Comparison of ENCODE assay signal across 25 cellular contexts in the genomic region with DNA sequence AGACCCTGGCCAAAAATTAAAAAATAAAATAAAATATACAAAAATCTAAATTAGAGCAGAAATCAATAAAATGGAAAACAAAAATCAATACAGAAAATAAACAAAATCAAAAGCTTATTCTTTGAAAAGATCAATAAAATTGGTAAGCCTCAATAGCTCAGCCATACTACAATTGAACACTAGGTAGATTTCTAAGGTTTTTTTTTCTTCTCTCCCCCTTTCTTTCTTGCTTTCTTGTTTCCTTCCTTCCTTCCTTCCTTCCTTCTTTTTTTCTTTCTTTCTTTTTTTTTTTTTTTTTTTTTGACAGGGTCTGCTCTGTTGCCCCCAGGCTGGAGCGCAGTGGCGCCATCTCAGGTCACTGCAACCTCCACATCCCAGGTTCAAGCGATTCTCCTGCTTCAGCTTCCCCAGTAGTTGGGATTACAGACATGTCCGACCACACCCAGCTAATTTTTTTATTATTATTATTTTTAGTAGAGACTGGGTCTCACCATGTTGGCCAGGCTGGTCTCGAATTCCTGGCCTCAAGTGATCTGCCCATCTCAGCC.
"Had no signal": no experiment of that assay in that cellular context is flagged by ENCODE, and none has a peak within 500 bp of the region (broad histone marks: within the 10 kb centered on the region; RNA-seq: fewer than 3 reads in every experiment).

No MANE protein-coding gene starts in this region.

- H3K9me3 ChIP-seq: esophagus muscularis mucosa, mucosa of descending colon, spleen had no signal

- H3K4me1 ChIP-seq: esophagus muscularis mucosa, spleen, tibial nerve had no signal

- H3K4me1 Mint-ChIP-seq: activated naive CD8-positive, alpha-beta T cell treated with anti-CD3 and anti-CD28 coated beads, Interleukin-2, amount 50 U/mL, for 24 hours; activated T-helper 17 cell treated with anti-CD3 and anti-CD28 coated beads, Interleukin-2, amount 50 U/mL, for 72 hours had no signal

- DNase-seq: activated CD4-positive, alpha-beta T cell treated with anti-CD3 and anti-CD28 coated beads, Interleukin-2, amount 50 U/mL, for 1 hour; activated CD8-positive, alpha-beta T cell treated with anti-CD3 and anti-CD28 coated beads for 36 hours; activated gamma-delta T cell treated with Interleukin-2 at 50 U/mL for 16 hours; activated naive CD8-positive, alpha-beta T cell treated with anti-CD3 and anti-CD28 coated beads, Interleukin-2, amount 50 U/mL, for 24 hours; activated T-cell treated with anti-CD3 and anti-CD28 coated beads, Interleukin-2, amount 50 U/mL, for 4 hours; amygdala; caudate nucleus; cortex of kidney; foreskin keratinocyte; islet precursor cell; left ventricle myocardium superior; mucosa of descending colon; posterior cingulate gyrus; right cardiac atrium; spleen; stimulated activated naive CD4-positive, alpha-beta T cell treated with Interleukin-2 at 50 U/mL for 16 hours; T-helper 9 cell had no signal

- H3K27ac ChIP-seq: esophagus muscularis mucosa, foreskin keratinocyte, spleen, tibial nerve, VCaP had no signal

- H3K4me3 ChIP-seq: esophagus muscularis mucosa, mucosa of descending colon, spleen, tibial nerve had no signal

- H3K9me3 Mint-ChIP-seq: activated T-helper 17 cell treated with anti-CD3 and anti-CD28 coated beads, Interleukin-2, amount 50 U/mL, for 72 hours; natural killer cell treated with Interleukin-12 subunit alpha and Interleukin-12 subunit beta and Interleukin-15 and Interleukin-18, amount 100 ng/mL, for 72 hours had no signal

- FAIRE-seq: TTC549 had no signal

- ATAC-seq: activated CD4-positive, CD25-positive, alpha-beta regulatory T cell treated with anti-CD3 and anti-CD28 coated beads, Interleukin-2, amount 50 U/mL, for 24 hours; activated CD8-positive, alpha-beta T cell treated with anti-CD3 and anti-CD28 coated beads for 36 hours; activated naive CD8-positive, alpha-beta T cell treated with anti-CD3 and anti-CD28 coated beads, Interleukin-2, amount 50 U/mL, for 24 hours; activated T-cell treated with anti-CD3 and anti-CD28 coated beads, Interleukin-2, amount 50 U/mL, for 4 hours; activated T-helper 17 cell treated with anti-CD3 and anti-CD28 coated beads, Interleukin-2, amount 50 U/mL, for 72 hours; foreskin keratinocyte; left ventricle myocardium superior; mucosa of descending colon; natural killer cell treated with Interleukin-12 subunit alpha and Interleukin-12 subunit beta and Interleukin-15 and Interleukin-18, amount 100 ng/mL, for 72 hours; right cardiac atrium had no signal

- H3K36me3 Mint-ChIP-seq: natural killer cell treated with Interleukin-12 subunit alpha and Interleukin-12 subunit beta and Interleukin-15 and Interleukin-18, amount 100 ng/mL, for 72 hours had no signal

- H3K36me3 ChIP-seq: esophagus muscularis mucosa, spleen, tibial nerve had no signal

- H3K4me3 Mint-ChIP-seq: activated CD8-positive, alpha-beta T cell treated with anti-CD3 and anti-CD28 coated beads for 36 hours; activated naive CD4-positive, alpha-beta T cell treated with anti-CD3 and anti-CD28 coated beads, Interleukin-2, amount 50 U/mL, for 24 hours; activated naive CD8-positive, alpha-beta T cell treated with anti-CD3 and anti-CD28 coated beads, Interleukin-2, amount 50 U/mL, for 24 hours; activated T-cell treated with anti-CD3 and anti-CD28 coated beads, Interleukin-2, amount 50 U/mL, for 4 hours; activated T-helper 17 cell treated with anti-CD3 and anti-CD28 coated beads, Interleukin-2, amount 50 U/mL, for 72 hours; natural killer cell treated with Interleukin-12 subunit alpha and Interleukin-12 subunit beta and Interleukin-15 and Interleukin-18, amount 100 ng/mL, for 72 hours had no signal

- H3K27ac Mint-ChIP-seq: activated CD8-positive, alpha-beta T cell treated with anti-CD3 and anti-CD28 coated beads for 36 hours; activated naive CD4-positive, alpha-beta T cell treated with anti-CD3 and anti-CD28 coated beads, Interleukin-2, amount 50 U/mL, for 24 hours; activated naive CD8-positive, alpha-beta T cell treated with anti-CD3 and anti-CD28 coated beads, Interleukin-2, amount 50 U/mL, for 24 hours; activated T-helper 17 cell treated with anti-CD3 and anti-CD28 coated beads, Interleukin-2, amount 50 U/mL, for 72 hours; natural killer cell treated with Interleukin-12 subunit alpha and Interleukin-12 subunit beta and Interleukin-15 and Interleukin-18, amount 100 ng/mL, for 72 hours had no signal

- H3K27me3 ChIP-seq: esophagus muscularis mucosa, foreskin keratinocyte, spleen, tibial nerve had no signal
